In the genomic region with DNA sequence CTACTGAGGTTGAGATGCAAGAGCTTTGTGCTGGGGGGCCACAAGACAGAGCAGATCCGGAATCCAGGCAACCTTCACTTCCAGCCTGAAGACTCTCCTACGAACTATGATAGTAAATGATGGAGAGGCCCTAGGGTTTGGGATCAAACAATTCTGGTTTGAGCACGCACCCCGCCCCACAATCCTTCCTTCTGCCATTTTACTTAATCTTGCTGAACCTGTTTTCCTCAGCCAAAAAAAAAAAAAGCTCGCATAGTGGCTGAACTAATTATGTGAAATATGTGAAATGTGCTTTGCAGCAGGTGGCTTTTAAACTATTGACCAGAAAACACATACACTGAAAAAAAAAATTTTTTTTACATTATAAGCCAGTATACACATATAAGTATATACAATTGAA, we compare ENCODE assay signal across 8 cellular contexts. TPM values are rescaled to one million over a fixed set of nuclear protein-coding genes. Genes with fewer than 3 reads are reported as not detected.
A peak's percentile ranks its signal among the peaks of the same experiment; 100 is the strongest.
DNase-seq lines count a peak whose midpoint lies in the region; ATAC-seq lines count a peak whose summit lies in the region.

No MANE protein-coding gene starts in this region.

- peak overlapping the region; percentile 56 for H3K27ac Mint-ChIP-seq in activated CD4-positive, alpha-beta T cell treated with anti-CD3 and anti-CD28 coated beads for 36 hours
- no peak overlapping the region for H3K27ac Mint-ChIP-seq in activated CD8-positive, alpha-beta T cell treated with anti-CD3 and anti-CD28 coated beads, Interleukin-2, amount 10 ng/mL, durations not matched to agents 7 days and 5 days
- peak overlapping the region; percentile 99 to 100 (median 100) for H3K27ac Mint-ChIP-seq in immature natural killer cell
- H3K27ac Mint-ChIP-seq in stimulated activated naive B cell treated with anti-CD40 and anti-IgM and Interleukin-4, amounts not matched to agents 10 μg/mL and 1 μg/mL and 100 μg/mL, for 72 hours = no peak overlapping the region

- POLR2A ChIA-PET in activated CD4-positive, alpha-beta T cell treated with anti-CD3 and anti-CD28 coated beads for 36 hours (lab: Charles Lee) = interaction anchor here (0.7 kb wide), 1 partner anchor 43 kb away, joined by 5 read pairs; no protein-coding TSS in a partner anchor
- POLR2A ChIA-PET in activated CD8-positive, alpha-beta T cell treated with anti-CD3 and anti-CD28 coated beads, Interleukin-2, amount 10 ng/mL, durations not matched to agents 7 days and 5 days (lab: Charles Lee) = interaction anchor here (0.6 to 3.2 kb wide), 2 partner anchors 16 to 23 kb away, joined by 3 to 12 read pairs; no protein-coding TSS in a partner anchor

- intact Hi-C loops in activated CD4-positive, alpha-beta T cell treated with anti-CD3 and anti-CD28 coated beads for 36 hours (cut with DNase I, micrococcal nuclease) = loop anchor here (1.0 to 5.0 kb wide), 9 partner anchors 16 to 1014 kb away; a partner anchor contains a TSS

- peaks cover 26% of the 10 kb centered on the region for H3K4me1 Mint-ChIP-seq in activated CD4-positive, alpha-beta T cell treated with anti-CD3 and anti-CD28 coated beads for 36 hours
- peaks cover 27% of the 10 kb centered on the region for H3K4me1 Mint-ChIP-seq in activated CD8-positive, alpha-beta T cell treated with anti-CD3 and anti-CD28 coated beads, Interleukin-2, amount 10 ng/mL, durations not matched to agents 7 days and 5 days (ENCODE audit: low read depth)
- H3K4me1 Mint-ChIP-seq in immature natural killer cell = peaks cover 31 to 40% of the 10 kb centered on the region in 2 donors
- H3K4me1 Mint-ChIP-seq in stimulated activated naive B cell treated with anti-CD40 and anti-IgM and Interleukin-4, amounts not matched to agents 10 μg/mL and 1 μg/mL and 100 μg/mL, for 72 hours = peaks cover 5 to 11% of the 10 kb centered on the region in 2 donors

- H3K4me3 Mint-ChIP-seq in activated CD4-positive, alpha-beta T cell treated with anti-CD3 and anti-CD28 coated beads for 36 hours = peak overlapping the region; percentile 92
- peak overlapping the region; percentile 98 for H3K4me3 Mint-ChIP-seq in activated CD8-positive, alpha-beta T cell treated with anti-CD3 and anti-CD28 coated beads, Interleukin-2, amount 10 ng/mL, durations not matched to agents 7 days and 5 days
- H3K4me3 Mint-ChIP-seq in immature natural killer cell = peak overlapping the region; percentile 100
- H3K4me3 Mint-ChIP-seq in stimulated activated naive B cell treated with anti-CD40 and anti-IgM and Interleukin-4, amounts not matched to agents 10 μg/mL and 1 μg/mL and 100 μg/mL, for 72 hours = peak overlapping the region; percentile 35 to 46

- H3K9me3 Mint-ChIP-seq in activated CD4-positive, alpha-beta T cell treated with anti-CD3 and anti-CD28 coated beads for 36 hours (ENCODE audit: low read depth) = no peaks in the 10 kb centered on the region
- H3K9me3 Mint-ChIP-seq in activated CD8-positive, alpha-beta T cell treated with anti-CD3 and anti-CD28 coated beads, Interleukin-2, amount 10 ng/mL, durations not matched to agents 7 days and 5 days (ENCODE audit: insufficient read depth) = no peaks in the 10 kb centered on the region
- H3K9me3 Mint-ChIP-seq in immature natural killer cell = no peaks in the 10 kb centered on the region
- no peaks in the 10 kb centered on the region for H3K9me3 Mint-ChIP-seq in stimulated activated naive B cell treated with anti-CD40 and anti-IgM and Interleukin-4, amounts not matched to agents 10 μg/mL and 1 μg/mL and 100 μg/mL, for 72 hours

- CTCF ChIA-PET in activated CD4-positive, alpha-beta T cell treated with anti-CD3 and anti-CD28 coated beads for 36 hours (lab: Charles Lee) = interaction anchor here (0.7 kb wide), 1 partner anchor 348 kb away, joined by 4 read pairs; no protein-coding TSS in a partner anchor
- CTCF ChIA-PET in activated CD8-positive, alpha-beta T cell treated with anti-CD3 and anti-CD28 coated beads, Interleukin-2, amount 10 ng/mL, durations not matched to agents 7 days and 5 days (lab: Charles Lee) = no interaction called here

- ATAC-seq in activated CD4-positive, alpha-beta T cell treated with anti-CD3 and anti-CD28 coated beads for 36 hours = no peak
- ATAC-seq in activated CD8-positive, alpha-beta T cell treated with anti-CD3 and anti-CD28 coated beads, Interleukin-2, amount 10 ng/mL, durations not matched to agents 7 days and 5 days = no peak
- ATAC-seq in stimulated activated naive B cell treated with anti-CD40 and anti-IgM and Interleukin-4, amounts not matched to agents 10 μg/mL and 1 μg/mL and 100 μg/mL, for 72 hours (replicated peaks) = no peak
- no peak for ATAC-seq in GM18517 (IDR thresholded peaks at IDR 0.05; ENCODE audit: unreplicated experiment)

- no peaks in the 10 kb centered on the region for H3K27me3 Mint-ChIP-seq in activated CD4-positive, alpha-beta T cell treated with anti-CD3 and anti-CD28 coated beads for 36 hours
- H3K27me3 Mint-ChIP-seq in activated CD8-positive, alpha-beta T cell treated with anti-CD3 and anti-CD28 coated beads, Interleukin-2, amount 10 ng/mL, durations not matched to agents 7 days and 5 days (ENCODE audit: low read depth) = no peaks in the 10 kb centered on the region
- peaks cover 5 to 13% (median 11%) of the 10 kb centered on the region in 3 donors for H3K27me3 Mint-ChIP-seq in immature natural killer cell (ENCODE audit: low read depth in 3 of 3)
- H3K27me3 Mint-ChIP-seq in stimulated activated naive B cell treated with anti-CD40 and anti-IgM and Interleukin-4, amounts not matched to agents 10 μg/mL and 1 μg/mL and 100 μg/mL, for 72 hours = no peaks in the 10 kb centered on the region

- H3K36me3 Mint-ChIP-seq in activated CD4-positive, alpha-beta T cell treated with anti-CD3 and anti-CD28 coated beads for 36 hours (ENCODE audit: low read depth) = peaks cover 18% of the 10 kb centered on the region
- H3K36me3 Mint-ChIP-seq in activated CD8-positive, alpha-beta T cell treated with anti-CD3 and anti-CD28 coated beads, Interleukin-2, amount 10 ng/mL, durations not matched to agents 7 days and 5 days (ENCODE audit: low read depth) = peaks cover 7% of the 10 kb centered on the region
- H3K36me3 Mint-ChIP-seq in immature natural killer cell = peaks cover 0 to 3% (median under 1%) of the 10 kb centered on the region in 3 donors
- H3K36me3 Mint-ChIP-seq in stimulated activated naive B cell treated with anti-CD40 and anti-IgM and Interleukin-4, amounts not matched to agents 10 μg/mL and 1 μg/mL and 100 μg/mL, for 72 hours = peaks cover 6 to 15% of the 10 kb centered on the region in 2 donors

- no peak for DNase-seq in activated CD4-positive, alpha-beta T cell treated with anti-CD3 and anti-CD28 coated beads for 36 hours
- no peak for DNase-seq in activated CD4-positive, alpha-beta T cell treated with anti-CD3 and anti-CD28 coated beads for 48 hours
- no peak for DNase-seq in activated CD8-positive, alpha-beta T cell treated with anti-CD3 and anti-CD28 coated beads, Interleukin-2, amount 10 ng/mL, durations not matched to agents 7 days and 5 days
- DNase-seq in immature natural killer cell (no peak), KG1 (lab: John Stamatoyannopoulos, UW) (no peak), NCI-H2107 treated with DMSO at 0.1 percent for 48 hours (lab: John Stamatoyannopoulos, UW; ENCODE audit: unreplicated experiment) (no peak)
- no peak for DNase-seq in stimulated activated naive B cell treated with anti-CD40 and anti-IgM and Interleukin-4, amounts not matched to agents 10 μg/mL and 1 μg/mL and 100 μg/mL, for 72 hours

RNA-seq across cellular contexts. Expression of a gene that starts 0.7 kb away (rescaled TPM):
- 10 to 100 TPM; 28.0 to 35.3 TPM for total RNA-seq in activated CD4-positive, alpha-beta T cell treated with anti-CD3 and anti-CD28 coated beads for 36 hours
- 10 to 100 TPM; 42.3 to 44.5 TPM for total RNA-seq in activated CD8-positive, alpha-beta T cell treated with anti-CD3 and anti-CD28 coated beads, Interleukin-2, amount 10 ng/mL, durations not matched to agents 7 days and 5 days
- polyA plus RNA-seq in immature natural killer cell = 10 to 100 TPM; 39.5 to 83.0 (median 60.4) TPM

RNA-seq across cellular contexts. Expression of a gene that starts 17.0 kb away (rescaled TPM):
- total RNA-seq in activated CD4-positive, alpha-beta T cell treated with anti-CD3 and anti-CD28 coated beads for 36 hours = 100 to 1,000 TPM; 129 to 182 TPM
- 100 to 1,000 TPM in 1 of 2 experiments, 10 to 100 TPM in 1; 91.5 to 102 TPM for total RNA-seq in activated CD8-positive, alpha-beta T cell treated with anti-CD3 and anti-CD28 coated beads, Interleukin-2, amount 10 ng/mL, durations not matched to agents 7 days and 5 days
- 10 to 100 TPM; 24.9 to 30.3 (median 27.6) TPM for polyA plus RNA-seq in immature natural killer cell

RNA-seq across cellular contexts. Expression of a gene that starts 23.0 kb away (rescaled TPM):
- total RNA-seq in activated CD4-positive, alpha-beta T cell treated with anti-CD3 and anti-CD28 coated beads for 36 hours = not detected
- total RNA-seq in activated CD8-positive, alpha-beta T cell treated with anti-CD3 and anti-CD28 coated beads, Interleukin-2, amount 10 ng/mL, durations not matched to agents 7 days and 5 days = not detected
- polyA plus RNA-seq in immature natural killer cell = 1 to 10 TPM in 1 of 3 donors, under 1 TPM in 2; 0.31 to 1.4 (median 0.71) TPM

RNA-seq across cellular contexts. Expression of a gene that starts 45.0 kb away (rescaled TPM):
- total RNA-seq in activated CD4-positive, alpha-beta T cell treated with anti-CD3 and anti-CD28 coated beads for 36 hours = under 1 TPM in 1 of 2 experiments, not detected in 1; 0.16 TPM
- under 1 TPM; 0.29 to 0.40 TPM for total RNA-seq in activated CD8-positive, alpha-beta T cell treated with anti-CD3 and anti-CD28 coated beads, Interleukin-2, amount 10 ng/mL, durations not matched to agents 7 days and 5 days
- polyA plus RNA-seq in immature natural killer cell = not detected

Comparison
In these comparisons a context has a peak if more than half of its experiments do, and no peak if none do; other contexts are left out.
1. H3K27ac Mint-ChIP-seq: peak in activated CD4-positive, alpha-beta T cell treated with anti-CD3 and anti-CD28 coated beads for 36 hours (single experiment) and immature natural killer cell (6 of 6); none in activated CD8-positive, alpha-beta T cell treated with anti-CD3 and anti-CD28 coated beads, Interleukin-2, amount 10 ng/mL, durations not matched to agents 7 days and 5 days (single experiment) and stimulated activated naive B cell treated with anti-CD40 and anti-IgM and Interleukin-4, amounts not matched to agents 10 μg/mL and 1 μg/mL and 100 μg/mL, for 72 hours (single experiment).
2. H3K4me3 Mint-ChIP-seq: peak in every context shown above with its lines; median percentile 100 in immature natural killer cell; 98 in activated CD8-positive, alpha-beta T cell treated with anti-CD3 and anti-CD28 coated beads, Interleukin-2, amount 10 ng/mL, durations not matched to agents 7 days and 5 days; 92 in activated CD4-positive, alpha-beta T cell treated with anti-CD3 and anti-CD28 coated beads for 36 hours; 40 in stimulated activated naive B cell treated with anti-CD40 and anti-IgM and Interleukin-4, amounts not matched to agents 10 μg/mL and 1 μg/mL and 100 μg/mL, for 72 hours.